Comparison of ENCODE assay signal across 15 cellular contexts in genomic region chr1:109903371-109903930, GRCh38. TPM values are rescaled to one million over a fixed set of nuclear protein-coding genes. Genes with fewer than 3 reads are reported as not detected.
DNase-seq lines count a peak whose midpoint lies in the region; ATAC-seq and TF ChIP-seq lines count a peak whose summit lies in the region.
"Had no signal": no experiment of that assay in that cellular context is flagged by ENCODE, and none has a peak within 500 bp of the region (broad histone marks: within the 10 kb centered on the region; RNA-seq: fewer than 3 reads in every experiment).

No MANE protein-coding gene starts in this region.

- H3K36me3 Mint-ChIP-seq in activated naive CD8-positive, alpha-beta T cell, result peaks cover 4% of the 10 kb centered on the region
- peaks cover 6% of the 10 kb centered on the region for H3K36me3 Mint-ChIP-seq in activated naive CD8-positive, alpha-beta T cell treated with anti-CD3 and anti-CD28 coated beads, Interleukin-2, amount 50 U/mL, for 24 hours (ENCODE audit: low read depth)
- peaks cover 6 to 11% of the 10 kb centered on the region in 2 donors for H3K36me3 Mint-ChIP-seq in stimulated activated naive B cell treated with anti-CD40 and anti-IgM and Interleukin-4, amounts not matched to agents 10 μg/mL and 1 μg/mL and 100 μg/mL, for 72 hours

- no peak overlapping the region for H3K4me3 ChIP-seq in Panc1 (ENCODE audit: low read depth in 2 of 2, low read length in 2 of 2)
- H3K4me3 ChIP-seq: A549, GM23248 had no signal

- no peaks in the 10 kb centered on the region for H3K27me3 Mint-ChIP-seq in activated naive CD8-positive, alpha-beta T cell
- H3K27me3 Mint-ChIP-seq in activated naive CD8-positive, alpha-beta T cell treated with anti-CD3 and anti-CD28 coated beads, Interleukin-2, amount 50 U/mL, for 24 hours, result peaks cover 5% of the 10 kb centered on the region
- H3K27me3 Mint-ChIP-seq in stimulated activated naive B cell treated with anti-CD40 and anti-IgM and Interleukin-4, amounts not matched to agents 10 μg/mL and 1 μg/mL and 100 μg/mL, for 72 hours, result peaks cover 4 to 21% of the 10 kb centered on the region in 2 donors

- H3K4me1 ChIP-seq in Panc1 (ENCODE audit: control insufficient read depth, insufficient read depth, low read length), result peaks cover 3% of the 10 kb centered on the region; the same call in 1 of the 2 replicates
- H3K4me1 ChIP-seq: BE2C had no signal

- BruUV-seq in Panc1 (replicated peaks; lab: Mats Ljungman, UMichigan), result no TSS peak

- H3K27ac ChIP-seq in Panc1 (ENCODE audit: low read length), result peak overlapping the region; percentile 44; the same call in 1 of the 2 replicates
- H3K27ac ChIP-seq: C4-2B, GM23248 had no signal

- no peaks in the 10 kb centered on the region for H3K27me3 ChIP-seq in Panc1 (ENCODE audit: control insufficient read depth, insufficient read depth, low read length)
- H3K27me3 ChIP-seq: BE2C had no signal

- H3K36me3 ChIP-seq in Panc1 (ENCODE audit: control insufficient read depth, insufficient read depth, low read length), result no peaks in the 10 kb centered on the region
- H3K36me3 ChIP-seq: BE2C had no signal

- intact Hi-C loops in Panc1 (cut with micrococcal nuclease; ENCODE audit: unreplicated experiment), result no loop called here

- no peaks in the 10 kb centered on the region for H3K9me3 ChIP-seq in Panc1 (ENCODE audit: control insufficient read depth, insufficient read depth, low read depth, low read length)
- H3K9me3 ChIP-seq: A549, BE2C had no signal

- in situ Hi-C loops in Panc1 (cut with HindIII; ENCODE audit: low pct_unique_long_range_greater_than_20kb, low sequenced_read_pairs), result no loop called here

- DNase-seq in activated naive CD8-positive, alpha-beta T cell treated with anti-CD3 and anti-CD28 coated beads, Interleukin-2, amount 50 U/mL, for 24 hours, result no peak
- DNase-seq in Panc1 (ENCODE audit: low read depth, low spot score), result no peak
- no peak for DNase-seq in left lobe of liver (ENCODE audit: low spot score)
- DNase-seq in stimulated activated naive B cell treated with anti-CD40 and anti-IgM and Interleukin-4, amounts not matched to agents 10 μg/mL and 1 μg/mL and 100 μg/mL, for 72 hours, result no peak
- no peak for DNase-seq in NCI-H2081 treated with DMSO at 0.1 percent for 48 hours (lab: John Stamatoyannopoulos, UW)
- DNase-seq: BE2C, DMS53, GF-D8, GM23248, IMR-90 had no signal

- H3K9me3 Mint-ChIP-seq in activated naive CD8-positive, alpha-beta T cell (ENCODE audit: low read depth), result no peaks in the 10 kb centered on the region
- H3K9me3 Mint-ChIP-seq in activated naive CD8-positive, alpha-beta T cell treated with anti-CD3 and anti-CD28 coated beads, Interleukin-2, amount 50 U/mL, for 24 hours, result peaks cover 7% of the 10 kb centered on the region
- H3K9me3 Mint-ChIP-seq in stimulated activated naive B cell treated with anti-CD40 and anti-IgM and Interleukin-4, amounts not matched to agents 10 μg/mL and 1 μg/mL and 100 μg/mL, for 72 hours, result peaks cover 0 to 3% of the 10 kb centered on the region in 2 donors

- POLR2A ChIA-PET in Panc1 (lab: Charles Lee), result interaction anchor here (0.6 kb wide), 1 partner anchor 14 kb away, joined by 6 read pairs; no protein-coding TSS in a partner anchor

- no peak overlapping the region for H3K4me3 Mint-ChIP-seq in activated naive CD8-positive, alpha-beta T cell
- H3K4me3 Mint-ChIP-seq in activated naive CD8-positive, alpha-beta T cell treated with anti-CD3 and anti-CD28 coated beads, Interleukin-2, amount 50 U/mL, for 24 hours, result no peak overlapping the region
- no peak overlapping the region for H3K4me3 Mint-ChIP-seq in stimulated activated naive B cell treated with anti-CD40 and anti-IgM and Interleukin-4, amounts not matched to agents 10 μg/mL and 1 μg/mL and 100 μg/mL, for 72 hours

- no peak for ATAC-seq in activated naive CD8-positive, alpha-beta T cell treated with anti-CD3 and anti-CD28 coated beads, Interleukin-2, amount 50 U/mL, for 24 hours
- ATAC-seq in Panc1 (no peak), left lobe of liver (peak; percentile 31), GM21360 (IDR thresholded peaks at IDR 0.05; ENCODE audit: unreplicated experiment) (no peak)
- ATAC-seq in stimulated activated naive B cell treated with anti-CD40 and anti-IgM and Interleukin-4, amounts not matched to agents 10 μg/mL and 1 μg/mL and 100 μg/mL, for 72 hours (replicated peaks), result no peak
- ATAC-seq: A549, HCT116 had no signal

- H3K27ac Mint-ChIP-seq in activated naive CD8-positive, alpha-beta T cell, result peak overlapping the region; percentile 54
- H3K27ac Mint-ChIP-seq in activated naive CD8-positive, alpha-beta T cell treated with anti-CD3 and anti-CD28 coated beads, Interleukin-2, amount 50 U/mL, for 24 hours, result no peak overlapping the region
- peak overlapping the region; percentile 31 for H3K27ac Mint-ChIP-seq in stimulated activated naive B cell treated with anti-CD40 and anti-IgM and Interleukin-4, amounts not matched to agents 10 μg/mL and 1 μg/mL and 100 μg/mL, for 72 hours

- H3K4me1 Mint-ChIP-seq in activated naive CD8-positive, alpha-beta T cell (ENCODE audit: low read depth), result peaks cover 39% of the 10 kb centered on the region
- H3K4me1 Mint-ChIP-seq in activated naive CD8-positive, alpha-beta T cell treated with anti-CD3 and anti-CD28 coated beads, Interleukin-2, amount 50 U/mL, for 24 hours, result peaks cover 38% of the 10 kb centered on the region
- peaks cover 61 to 76% of the 10 kb centered on the region in 2 donors for H3K4me1 Mint-ChIP-seq in stimulated activated naive B cell treated with anti-CD40 and anti-IgM and Interleukin-4, amounts not matched to agents 10 μg/mL and 1 μg/mL and 100 μg/mL, for 72 hours

- no peak for TF ChIP-seq CTCF in Panc1 (IDR thresholded peaks at IDR 0.05)

- CTCF ChIA-PET in Panc1 (lab: Charles Lee), result no interaction called here

RNA-seq across cellular contexts. Expression of gene CSF1, which starts 7.2 kb away (rescaled TPM):
- 217 TPM for total RNA-seq in Panc1 (2021; ENCODE audit: unreplicated experiment)
- polyA plus RNA-seq in Panc1 (2012; ENCODE audit: insufficient read length), result 109 TPM
- total RNA-seq in left lobe of liver, result 12.5 TPM

Comparison
In these comparisons a context has a peak if more than half of its experiments do, and no peak if none do; other contexts are left out.
1. RNA of gene CSF1, which starts 7.2 kb away (total RNA-seq): 217 TPM in Panc1 (single experiment); 12.5 TPM in left lobe of liver (single experiment); every median in the first group is over 10 times any median in the second.